Comparison of ENCODE assay signal across 21 cellular contexts in genomic region chr2:145017149-145017548, GRCh38.
DNase-seq lines count a peak whose midpoint lies in the region; ATAC-seq, FAIRE-seq and TF ChIP-seq lines count a peak whose summit lies in the region.
"Had no signal": no experiment of that assay in that cellular context is flagged by ENCODE, and none has a peak within 500 bp of the region (broad histone marks: within the 10 kb centered on the region; RNA-seq: fewer than 3 reads in every experiment).

No MANE protein-coding gene starts in this region.

- ATAC-seq in A549: no peak
- ATAC-seq in naive thymus-derived CD4-positive, alpha-beta T cell: no peak
- no peak for ATAC-seq in activated CD4-positive, alpha-beta T cell treated with anti-CD3 and anti-CD28 coated beads for 36 hours
- ATAC-seq: CD8-positive, alpha-beta T cell; GM12878 had no signal

- no peak overlapping the region for H3K9ac ChIP-seq in GM23248
- H3K9ac ChIP-seq: BLaER1 had no signal

- DNase-seq in A549 (ENCODE audit: low read depth in 1 of 2, low spot score in 1 of 2) (no peak), GM23248 (peak; percentile 10), dermis blood vessel endothelial cell (peak; percentile 6), pons (ENCODE audit: low spot score) (no peak)
- no peak for DNase-seq in naive thymus-derived CD4-positive, alpha-beta T cell
- no peak for DNase-seq in activated CD4-positive, alpha-beta T cell treated with anti-CD3 and anti-CD28 coated beads for 36 hours
- DNase-seq: 8988T; Caco-2; CD4-positive, CD25-positive, alpha-beta regulatory T cell; CD8-positive, alpha-beta T cell; DMS153; DND-41; EL; GDM1; GOT3; HFFc6 had no signal

- no peak for TF ChIP-seq CTCF in A549 (IDR thresholded peaks at IDR 0.05)

- H3K4me2 ChIP-seq in A549: peak overlapping the region; percentile 65
- H3K4me2 ChIP-seq in GM23248 (ENCODE audit: unreplicated experiment): no peak overlapping the region
- H3K4me2 ChIP-seq: BLaER1 had no signal

- TF ChIP-seq RAD21 in A549 (conservative IDR thresholded peaks at IDR 0.05 in 1 of 2, IDR thresholded peaks at IDR 0.05 in 1 of 2): no peak

- H3K4me3 ChIP-seq in A549: no peak overlapping the region
- no peak overlapping the region for H3K4me3 ChIP-seq in GM23248
- H3K4me3 ChIP-seq in naive thymus-derived CD4-positive, alpha-beta T cell (ENCODE audit: low read length): no peak overlapping the region
- H3K4me3 ChIP-seq: BLaER1, GM12878, HAP-1 had no signal

- FAIRE-seq in A549 (lab: Jason Lieb, UNC): no peak
- FAIRE-seq: GM12878 had no signal

- no peaks in the 10 kb centered on the region for H3K79me2 ChIP-seq in GM23248 (ENCODE audit: insufficient read depth)

- no peaks in the 10 kb centered on the region for H3K9me3 ChIP-seq in A549
- H3K9me3 ChIP-seq in GM23248 (ENCODE audit: low read depth): no peaks in the 10 kb centered on the region
- no peaks in the 10 kb centered on the region for H3K9me3 ChIP-seq in naive thymus-derived CD4-positive, alpha-beta T cell (ENCODE audit: control insufficient read depth in 2 of 3, low read length in 3 of 3)
- H3K9me3 ChIP-seq: BLaER1, Caco-2, HAP-1 had no signal

- peaks cover 0 to 4% (median 0%) of the 10 kb centered on the region in 5 donors for H3K27me3 Mint-ChIP-seq in naive thymus-derived CD4-positive, alpha-beta T cell
- H3K27me3 Mint-ChIP-seq in activated CD4-positive, alpha-beta T cell treated with anti-CD3 and anti-CD28 coated beads for 36 hours: no peaks in the 10 kb centered on the region
- H3K27me3 Mint-ChIP-seq: B cell; CD4-positive, CD25-positive, alpha-beta regulatory T cell had no signal

- POLR2A ChIA-PET in A549 (lab: Yijun Ruan, JAX): no interaction called here
- POLR2A ChIA-PET in naive thymus-derived CD4-positive, alpha-beta T cell (lab: Charles Lee): no interaction called here
- POLR2A ChIA-PET in activated CD4-positive, alpha-beta T cell treated with anti-CD3 and anti-CD28 coated beads for 36 hours (lab: Charles Lee): no interaction called here

- H3K27me3 ChIP-seq in GM23248 (replicated peaks; ENCODE audit: insufficient read depth): no peaks in the 10 kb centered on the region
- H3K27me3 ChIP-seq in naive thymus-derived CD4-positive, alpha-beta T cell (ENCODE audit: control insufficient read depth in 2 of 2, insufficient read depth in 2 of 2, low read length in 2 of 2): no peaks in the 10 kb centered on the region
- H3K27me3 ChIP-seq: BLaER1 had no signal

- intact Hi-C loops in naive thymus-derived CD4-positive, alpha-beta T cell (cut with micrococcal nuclease): no loop called here
- intact Hi-C loops in activated CD4-positive, alpha-beta T cell treated with anti-CD3 and anti-CD28 coated beads for 36 hours (cut with DNase I, micrococcal nuclease): no loop called here

- peaks cover 72% of the 10 kb centered on the region for H3K4me1 ChIP-seq in A549
- H3K4me1 ChIP-seq in GM23248 (ENCODE audit: insufficient read depth): peaks cover 5% of the 10 kb centered on the region
- no peaks in the 10 kb centered on the region for H3K4me1 ChIP-seq in naive thymus-derived CD4-positive, alpha-beta T cell (ENCODE audit: control insufficient read depth in 2 of 2, insufficient read depth in 2 of 2, low read length in 2 of 2)
- H3K4me1 ChIP-seq: Caco-2 had no signal

- WGBS in A549 (ENCODE audit: missing lambda C conversion rate): 25% methylated on average over 1 of the region's 1 CpG
- WGBS in GM23248 (ENCODE audit: low coverage in 1 of 2, low lambda C conversion rate in 2 of 2, missing lambda C conversion rate in 2 of 2), 2 experiments: 92 to 94% methylated on average over 1 of the region's 1 CpG

- no peak for TF ChIP-seq POLR2A in A549 (IDR thresholded peaks at IDR 0.05; ENCODE audit: low read length)

- in situ Hi-C loops in GM23248 (cut with MboI): no loop called here

- H3K9me3 Mint-ChIP-seq in naive thymus-derived CD4-positive, alpha-beta T cell: peaks cover 0 to 7% (median 1%) of the 10 kb centered on the region in 11 donors
- no peaks in the 10 kb centered on the region for H3K9me3 Mint-ChIP-seq in activated CD4-positive, alpha-beta T cell treated with anti-CD3 and anti-CD28 coated beads for 36 hours (ENCODE audit: low read depth)
- H3K9me3 Mint-ChIP-seq: CD8-positive, alpha-beta T cell had no signal

- H3K9me2 ChIP-seq in GM23248 (ENCODE audit: insufficient read depth): no peaks in the 10 kb centered on the region

- peaks cover under 1% of the 10 kb centered on the region; the same call in 1 of the 2 replicates for H3F3A ChIP-seq in GM23248 (ENCODE audit: insufficient read depth)

- no peak overlapping the region for H2AFZ ChIP-seq in GM23248

- CTCF ChIA-PET in A549 (lab: Yijun Ruan, JAX): interaction anchor here (1.3 kb wide), 1 partner anchor 8 kb away, joined by 3 read pairs; no protein-coding TSS in a partner anchor
- CTCF ChIA-PET in naive thymus-derived CD4-positive, alpha-beta T cell (lab: Charles Lee): no interaction called here
- CTCF ChIA-PET in activated CD4-positive, alpha-beta T cell treated with anti-CD3 and anti-CD28 coated beads for 36 hours (lab: Charles Lee): no interaction called here

- TF ChIP-seq EP300 in A549 (IDR thresholded peaks at IDR 0.05): no peak

- H3K27ac ChIP-seq in A549 (peak overlapping the region; percentile 75 to 81), GM23248 (no peak overlapping the region)
- no peak overlapping the region for H3K27ac ChIP-seq in naive thymus-derived CD4-positive, alpha-beta T cell (ENCODE audit: low read depth, low read length)
- H3K27ac ChIP-seq: BLaER1, C4-2B had no signal

- H3K36me3 Mint-ChIP-seq in naive thymus-derived CD4-positive, alpha-beta T cell: no peaks in the 10 kb centered on the region
- H3K36me3 Mint-ChIP-seq in activated CD4-positive, alpha-beta T cell treated with anti-CD3 and anti-CD28 coated beads for 36 hours (ENCODE audit: low read depth): no peaks in the 10 kb centered on the region
- H3K36me3 Mint-ChIP-seq: CD4-positive, CD25-positive, alpha-beta regulatory T cell; CD8-positive, alpha-beta T cell had no signal

- no peak overlapping the region for H3K27ac Mint-ChIP-seq in naive thymus-derived CD4-positive, alpha-beta T cell
- H3K27ac Mint-ChIP-seq in activated CD4-positive, alpha-beta T cell treated with anti-CD3 and anti-CD28 coated beads for 36 hours: no peak overlapping the region
- H3K27ac Mint-ChIP-seq: B cell; CD4-positive, CD25-positive, alpha-beta regulatory T cell; CD8-positive, alpha-beta T cell; HFFc6 had no signal

- H3K4me1 Mint-ChIP-seq in naive thymus-derived CD4-positive, alpha-beta T cell: no peaks in the 10 kb centered on the region
- H3K4me1 Mint-ChIP-seq in activated CD4-positive, alpha-beta T cell treated with anti-CD3 and anti-CD28 coated beads for 36 hours: no peaks in the 10 kb centered on the region
- H3K4me1 Mint-ChIP-seq: CD4-positive, CD25-positive, alpha-beta regulatory T cell had no signal

- no peaks in the 10 kb centered on the region for H4K20me1 ChIP-seq in GM23248 (ENCODE audit: insufficient read depth)
- H4K20me1 ChIP-seq: BLaER1 had no signal

- H3K36me3 ChIP-seq in GM23248 (ENCODE audit: low read depth): no peaks in the 10 kb centered on the region
- no peaks in the 10 kb centered on the region for H3K36me3 ChIP-seq in naive thymus-derived CD4-positive, alpha-beta T cell (ENCODE audit: control insufficient read depth in 2 of 3, insufficient read depth in 3 of 3, low read length in 3 of 3)
- H3K36me3 ChIP-seq: BLaER1, HAP-1 had no signal

- no peak overlapping the region for H3K4me3 Mint-ChIP-seq in naive thymus-derived CD4-positive, alpha-beta T cell
- no peak overlapping the region for H3K4me3 Mint-ChIP-seq in activated CD4-positive, alpha-beta T cell treated with anti-CD3 and anti-CD28 coated beads for 36 hours
- H3K4me3 Mint-ChIP-seq: B cell; CD4-positive, CD25-positive, alpha-beta regulatory T cell; CD8-positive, alpha-beta T cell; HFFc6 had no signal

TF ChIP-seq in A549, 52 proteins besides CTCF, POLR2A, EP300 and RAD21:
- TF ChIP-seq FOXS1 (CRISPR knock-in tag; IDR thresholded peaks at IDR 0.05) (no peak), TFCP2L1 (CRISPR knock-in tag; IDR thresholded peaks at IDR 0.05) (no peak), KDM1A (IDR thresholded peaks at IDR 0.05; ENCODE audit: low read depth) (no peak), CBX8 (IDR thresholded peaks at IDR 0.05) (no peak), ZSCAN20 (CRISPR knock-in tag; IDR thresholded peaks at IDR 0.05) (no peak), CHD2 (IDR thresholded peaks at IDR 0.05; ENCODE audit: low read length, partially characterized antibody) (no peak), ZNF302 (CRISPR knock-in tag; IDR thresholded peaks at IDR 0.05) (no peak), HOXA7 (CRISPR knock-in tag; IDR thresholded peaks at IDR 0.05) (no peak), FOSB (CRISPR knock-in tag; IDR thresholded peaks at IDR 0.05) (no peak), RCOR1 (IDR thresholded peaks at IDR 0.05; ENCODE audit: low read depth, low read length) (no peak), ZC3H11A (IDR thresholded peaks at IDR 0.05) (no peak), MAX (IDR thresholded peaks at IDR 0.05) (no peak), MAFK (IDR thresholded peaks at IDR 0.05; ENCODE audit: partially characterized antibody) (no peak), HDAC2 (IDR thresholded peaks at IDR 0.05) (no peak), HMGXB4 (CRISPR knock-in tag; IDR thresholded peaks at IDR 0.05; ENCODE audit: borderline replicate concordance) (no peak)

Comparison
In these comparisons a context has a peak if more than half of its experiments do, and no peak if none do; other contexts are left out.
1. DNase-seq: peak in GM23248 (single experiment) and dermis blood vessel endothelial cell (single experiment); none in A549 (0 of 2), pons (single experiment), naive thymus-derived CD4-positive, alpha-beta T cell (0 of 9) and activated CD4-positive, alpha-beta T cell treated with anti-CD3 and anti-CD28 coated beads for 36 hours (single experiment).
2. H3K27ac ChIP-seq: peak in A549 (2 of 2); none in GM23248 (single experiment) and naive thymus-derived CD4-positive, alpha-beta T cell (single experiment).